7 cellular contexts compared by ENCODE assay signal in the genomic region with DNA sequence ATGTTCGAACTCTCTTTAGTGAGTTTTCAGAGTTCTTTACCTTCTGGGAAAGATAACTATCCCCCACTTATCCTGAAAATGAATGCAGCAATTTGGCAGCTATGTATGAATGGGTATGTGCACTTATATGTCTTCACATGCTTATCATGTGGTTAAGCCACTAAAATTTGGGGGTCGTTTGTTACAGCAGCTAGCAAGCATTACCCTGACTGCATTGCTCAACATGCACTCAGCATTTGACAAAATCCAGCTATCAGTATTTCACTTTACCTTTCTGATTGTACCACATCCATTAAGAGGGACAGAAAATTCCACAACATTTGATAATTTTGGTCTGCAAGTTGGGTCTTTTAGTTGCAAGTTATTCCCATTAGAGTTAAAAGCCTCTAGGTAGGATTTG. TPM values are rescaled to one million over a fixed set of nuclear protein-coding genes. Genes with fewer than 3 reads are reported as not detected.
"Had no signal": no experiment of that assay in that cellular context is flagged by ENCODE, and none has a peak within 500 bp of the region (broad histone marks: within the 10 kb centered on the region; RNA-seq: fewer than 3 reads in every experiment).

No MANE protein-coding gene starts in this region.

- H3K27ac Mint-ChIP-seq: IgD-negative memory B cell had no signal

- H3K4me3 Mint-ChIP-seq: IgD-negative memory B cell had no signal

- FAIRE-seq: HTR-8/SVneo had no signal

- H3K27ac ChIP-seq: HL-60 had no signal

- H3K4me1 Mint-ChIP-seq: IgD-negative memory B cell had no signal

- H3K27me3 Mint-ChIP-seq: IgD-negative memory B cell had no signal

- DNase-seq: IMR-90, KBM-7, KG1 had no signal

RNA-seq across cellular contexts. Expression of a gene that starts 9.7 kb away (rescaled TPM):
- total RNA-seq: HT-29 had no signal

RNA-seq across cellular contexts. Expression of a gene that starts 43.5 kb away (rescaled TPM):
- total RNA-seq: HT-29 had no signal
